19 cellular contexts compared by ENCODE assay signal in the genomic region with DNA sequence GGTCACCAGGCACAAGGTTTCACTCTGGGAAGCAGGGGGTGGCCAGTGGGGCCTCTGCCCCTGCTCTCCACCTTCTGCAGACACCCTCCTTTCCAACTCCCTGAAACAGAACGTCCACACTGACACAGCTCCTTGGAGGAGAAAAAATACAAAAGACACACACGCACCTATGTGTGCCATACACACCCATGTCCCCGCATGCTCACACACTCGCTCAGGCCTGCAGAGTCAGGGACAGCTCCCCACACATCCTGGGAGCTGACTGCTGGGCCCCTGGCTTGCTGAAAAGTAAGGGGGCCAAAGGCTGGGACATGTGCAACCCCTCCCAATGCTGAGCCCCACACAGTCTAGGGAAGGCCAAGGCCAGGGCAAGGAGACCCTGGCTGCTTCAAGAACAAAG.
DNase-seq lines count a peak whose midpoint lies in the region; ATAC-seq and TF ChIP-seq lines count a peak whose summit lies in the region.
"Had no signal": no experiment of that assay in that cellular context is flagged by ENCODE, and none has a peak within 500 bp of the region (broad histone marks: within the 10 kb centered on the region; RNA-seq: fewer than 3 reads in every experiment).

No MANE protein-coding gene starts in this region.

- H3K27ac Mint-ChIP-seq in neural progenitor cell = peak overlapping the region; percentile 66
- H3K27ac Mint-ChIP-seq in T-cell = no peak overlapping the region
- H3K27ac Mint-ChIP-seq in activated T-helper 17 cell treated with anti-CD3 and anti-CD28 coated beads, Interleukin-2, amount 50 U/mL, for 72 hours = no peak overlapping the region

- H3K27me3 ChIP-seq in esophagus squamous epithelium = no peaks in the 10 kb centered on the region
- peaks cover 45% of the 10 kb centered on the region for H3K27me3 ChIP-seq in neural progenitor cell
- H3K27me3 ChIP-seq in testis = no peaks in the 10 kb centered on the region

- peak; percentile 51 for DNase-seq in activated effector memory CD4-positive, alpha-beta T cell treated with anti-CD3 and anti-CD28 coated beads, Interleukin-2, amount 50 U/mL, for 16 hours
- DNase-seq in activated effector memory CD4-positive, alpha-beta T cell treated with Interleukin-2 at 50 U/mL for 16 hours = no peak
- DNase-seq in esophagus squamous epithelium (lab: John Stamatoyannopoulos, UW) (no peak), neural progenitor cell (ENCODE audit: low spot score) (no peak), testis (peak; percentile 9), T-cell (no peak), T1000 (lab: John Stamatoyannopoulos, UW) (no peak)
- DNase-seq: C1 segment of cervical spinal cord, DMS 273 treated with DMSO at 0.1 percent for 48 hours, GF-D8, GM23248, HCEC 1CT, NCI-H1105, NCI-H1694 treated with DMSO at 0.1 percent for 48 hours, NCI-H2107, NCI-H345, NCI-H526 had no signal

- H2AFZ ChIP-seq in neural progenitor cell (replicated peaks) = no peak overlapping the region
- H2AFZ ChIP-seq: GM23248 had no signal

- no peaks in the 10 kb centered on the region for H3F3A ChIP-seq in neural progenitor cell (ENCODE audit: low read depth)

- WGBS in esophagus squamous epithelium, 2 donors = 17 to 37% methylated on average over 3 of the region's 4 CpGs
- 60 to 68% methylated on average over 4 of the region's 4 CpGs for WGBS in testis, 2 donors

- H3K4me1 Mint-ChIP-seq in neural progenitor cell = peaks cover 29% of the 10 kb centered on the region
- peaks cover 0 to 5% (median 0%) of the 10 kb centered on the region in 3 donors for H3K4me1 Mint-ChIP-seq in T-cell
- peaks cover 5% of the 10 kb centered on the region for H3K4me1 Mint-ChIP-seq in activated T-helper 17 cell treated with anti-CD3 and anti-CD28 coated beads, Interleukin-2, amount 50 U/mL, for 72 hours

- POLR2A ChIA-PET in T-cell (lab: Charles Lee) = no interaction called here

- no peak for TF ChIP-seq CTCF in esophagus squamous epithelium (IDR thresholded peaks at IDR 0.05)
- TF ChIP-seq CTCF in neural progenitor cell (IDR thresholded peaks at IDR 0.05) = no peak
- no peak for TF ChIP-seq CTCF in testis (IDR thresholded peaks at IDR 0.05)

- H3K27me3 Mint-ChIP-seq in neural progenitor cell (ENCODE audit: insufficient read depth, low read depth) (peaks cover 12% of the 10 kb centered on the region), T-cell (peaks cover 4 to 6% of the 10 kb centered on the region in 2 donors)
- peaks cover 4% of the 10 kb centered on the region for H3K27me3 Mint-ChIP-seq in activated T-helper 17 cell treated with anti-CD3 and anti-CD28 coated beads, Interleukin-2, amount 50 U/mL, for 72 hours

- peaks cover 0 to 64% (median 4%) of the 10 kb centered on the region in 3 donors for H3K36me3 ChIP-seq in esophagus squamous epithelium
- H3K36me3 ChIP-seq in neural progenitor cell = no peaks in the 10 kb centered on the region
- H3K36me3 ChIP-seq in testis (ENCODE audit: low read depth, missing control alignments) = no peaks in the 10 kb centered on the region

- H3K4me3 ChIP-seq in esophagus squamous epithelium = no peak overlapping the region
- no peak overlapping the region for H3K4me3 ChIP-seq in neural progenitor cell
- H3K4me3 ChIP-seq in testis = no peak overlapping the region
- H3K4me3 ChIP-seq: GM23248 had no signal

- peaks cover 4% of the 10 kb centered on the region for H3K36me3 Mint-ChIP-seq in neural progenitor cell
- H3K36me3 Mint-ChIP-seq in T-cell = no peaks in the 10 kb centered on the region
- H3K36me3 Mint-ChIP-seq in activated T-helper 17 cell treated with anti-CD3 and anti-CD28 coated beads, Interleukin-2, amount 50 U/mL, for 72 hours (ENCODE audit: low read depth) = no peaks in the 10 kb centered on the region

- H4K20me1 ChIP-seq in neural progenitor cell (ENCODE audit: low read depth) = peaks cover 11% of the 10 kb centered on the region

- TF ChIP-seq POLR2A in esophagus squamous epithelium (IDR thresholded peaks at IDR 0.05) (no peak), testis (IDR thresholded peaks at IDR 0.05) (no peak)

- H3K27ac ChIP-seq in esophagus squamous epithelium (peak overlapping the region in 3 of 4 donors; percentile 44 to 77 (median 56)), neural progenitor cell (no peak overlapping the region), testis (no peak overlapping the region)
- H3K27ac ChIP-seq: GM23248 had no signal

- no peak overlapping the region for H3K4me2 ChIP-seq in neural progenitor cell

- no peaks in the 10 kb centered on the region for H3K79me2 ChIP-seq in neural progenitor cell (ENCODE audit: low read depth)

- CTCF ChIA-PET in T-cell (lab: Charles Lee) = no interaction called here

- H3K4me3 Mint-ChIP-seq in neural progenitor cell = no peak overlapping the region
- H3K4me3 Mint-ChIP-seq in T-cell = no peak overlapping the region
- no peak overlapping the region for H3K4me3 Mint-ChIP-seq in activated T-helper 17 cell treated with anti-CD3 and anti-CD28 coated beads, Interleukin-2, amount 50 U/mL, for 72 hours
- H3K4me3 Mint-ChIP-seq: IgD-negative memory B cell had no signal

- H3K9ac ChIP-seq in neural progenitor cell = no peak overlapping the region
- H3K9ac ChIP-seq: GM23248 had no signal

- H3K9me3 ChIP-seq in esophagus squamous epithelium (no peaks in the 10 kb centered on the region), neural progenitor cell (ENCODE audit: low read depth) (no peaks in the 10 kb centered on the region), testis (no peaks in the 10 kb centered on the region)

- intact Hi-C loops in esophagus squamous epithelium (cut with DNase I) = no loop called here
- intact Hi-C loops in testis (cut with DNase I; ENCODE audit: low total_unique reads) = no loop called here

- H3K9me3 Mint-ChIP-seq in neural progenitor cell (no peaks in the 10 kb centered on the region), T-cell (peaks cover 0 to 3% (median 0%) of the 10 kb centered on the region in 3 donors)
- no peaks in the 10 kb centered on the region for H3K9me3 Mint-ChIP-seq in activated T-helper 17 cell treated with anti-CD3 and anti-CD28 coated beads, Interleukin-2, amount 50 U/mL, for 72 hours
- H3K9me3 Mint-ChIP-seq: IgD-negative memory B cell had no signal

- no peak for ATAC-seq in T-cell (replicated peaks in 1 of 4)
- ATAC-seq in activated T-helper 17 cell treated with anti-CD3 and anti-CD28 coated beads, Interleukin-2, amount 50 U/mL, for 72 hours (replicated peaks) = no peak

- peaks cover 0 to 91% (median 18%) of the 10 kb centered on the region in 3 donors for H3K4me1 ChIP-seq in esophagus squamous epithelium
- no peaks in the 10 kb centered on the region for H3K4me1 ChIP-seq in neural progenitor cell
- H3K4me1 ChIP-seq in testis = peaks cover 47% of the 10 kb centered on the region

Comparison
In these comparisons a context has a peak if more than half of its experiments do, and no peak if none do; other contexts are left out.
1. DNase-seq: peak in activated effector memory CD4-positive, alpha-beta T cell treated with anti-CD3 and anti-CD28 coated beads, Interleukin-2, amount 50 U/mL, for 16 hours (single experiment) and testis (single experiment); none in activated effector memory CD4-positive, alpha-beta T cell treated with Interleukin-2 at 50 U/mL for 16 hours (single experiment), esophagus squamous epithelium (single experiment), neural progenitor cell (single experiment), T-cell (0 of 34) and T1000 (single experiment).
2. H3K27ac ChIP-seq: peak in esophagus squamous epithelium (3 of 4); none in neural progenitor cell (single experiment) and testis (0 of 2).